In genomic region chr18:24254071-24254470, GRCh38 we compare ENCODE assay signal across 26 cellular contexts.
"Had no signal": no experiment of that assay in that cellular context is flagged by ENCODE, and none has a peak within 500 bp of the region (broad histone marks: within the 10 kb centered on the region; RNA-seq: fewer than 3 reads in every experiment).

No MANE protein-coding gene starts in this region.

- H3K27ac ChIP-seq: esophagus squamous epithelium, gastrocnemius medialis, heart right ventricle, left lung, lower lobe of right lung had no signal

- H3K9me3 Mint-ChIP-seq: dendritic cell treated with granulocyte-macrophage colony-stimulating factor and Interleukin-4, amounts not matched to agents 40 ng/mL and 50 ng/mL, for 4 days; effector memory CD8-positive, alpha-beta T cell had no signal

- H3K4me3 Mint-ChIP-seq: dendritic cell treated with granulocyte-macrophage colony-stimulating factor and Interleukin-4, amounts not matched to agents 40 ng/mL and 50 ng/mL, for 4 days; effector memory CD8-positive, alpha-beta T cell; endodermal cell; mesothelial cell of epicardium; naive thymus-derived CD8-positive, alpha-beta T cell had no signal

- ATAC-seq: effector memory CD8-positive, alpha-beta T cell; gastrocnemius medialis; heart right ventricle; left cardiac atrium; left lung; left ventricle myocardium superior; lower lobe of right lung; mucosa of descending colon; naive thymus-derived CD8-positive, alpha-beta T cell had no signal

- DNase-seq: cortex of kidney; effector CD8-positive, alpha-beta T cell; effector memory CD8-positive, alpha-beta T cell; endodermal cell; esophagus squamous epithelium; foreskin fibroblast; foreskin melanocyte; gastrocnemius medialis; glutamatergic neuron; head of caudate nucleus; heart right ventricle; hippocampal formation; left cardiac atrium; left lung; left ventricle myocardium superior; lower lobe of right lung; mesenchymal stem cell; mucosa of descending colon; naive B cell; naive thymus-derived CD8-positive, alpha-beta T cell had no signal

- H3K4me1 ChIP-seq: esophagus squamous epithelium, left lung, lower lobe of right lung had no signal

- H3K36me3 Mint-ChIP-seq: naive B cell had no signal

- H3K27me3 ChIP-seq: esophagus squamous epithelium, gastrocnemius medialis, heart right ventricle, left lung had no signal

- H3K4me3 ChIP-seq: esophagus squamous epithelium, gastrocnemius medialis, heart right ventricle, left lung, lower lobe of right lung, mucosa of descending colon had no signal

- H3K27me3 Mint-ChIP-seq: dendritic cell treated with granulocyte-macrophage colony-stimulating factor and Interleukin-4, amounts not matched to agents 40 ng/mL and 50 ng/mL, for 4 days; naive B cell had no signal

- H3K36me3 ChIP-seq: esophagus squamous epithelium, gastrocnemius medialis, heart right ventricle, left lung, lower lobe of right lung had no signal

- FAIRE-seq: colon, endometrium, islet of Langerhans, keratinocyte had no signal

- H3K9me3 ChIP-seq: esophagus squamous epithelium, gastrocnemius medialis, mucosa of descending colon had no signal

- H3K27ac Mint-ChIP-seq: dendritic cell treated with granulocyte-macrophage colony-stimulating factor and Interleukin-4, amounts not matched to agents 40 ng/mL and 50 ng/mL, for 4 days; effector memory CD8-positive, alpha-beta T cell; endodermal cell; mesothelial cell of epicardium; naive thymus-derived CD8-positive, alpha-beta T cell had no signal

- H3K4me1 Mint-ChIP-seq: naive B cell; naive thymus-derived CD8-positive, alpha-beta T cell had no signal
